8 cellular contexts compared by ENCODE assay signal in the genomic region with DNA sequence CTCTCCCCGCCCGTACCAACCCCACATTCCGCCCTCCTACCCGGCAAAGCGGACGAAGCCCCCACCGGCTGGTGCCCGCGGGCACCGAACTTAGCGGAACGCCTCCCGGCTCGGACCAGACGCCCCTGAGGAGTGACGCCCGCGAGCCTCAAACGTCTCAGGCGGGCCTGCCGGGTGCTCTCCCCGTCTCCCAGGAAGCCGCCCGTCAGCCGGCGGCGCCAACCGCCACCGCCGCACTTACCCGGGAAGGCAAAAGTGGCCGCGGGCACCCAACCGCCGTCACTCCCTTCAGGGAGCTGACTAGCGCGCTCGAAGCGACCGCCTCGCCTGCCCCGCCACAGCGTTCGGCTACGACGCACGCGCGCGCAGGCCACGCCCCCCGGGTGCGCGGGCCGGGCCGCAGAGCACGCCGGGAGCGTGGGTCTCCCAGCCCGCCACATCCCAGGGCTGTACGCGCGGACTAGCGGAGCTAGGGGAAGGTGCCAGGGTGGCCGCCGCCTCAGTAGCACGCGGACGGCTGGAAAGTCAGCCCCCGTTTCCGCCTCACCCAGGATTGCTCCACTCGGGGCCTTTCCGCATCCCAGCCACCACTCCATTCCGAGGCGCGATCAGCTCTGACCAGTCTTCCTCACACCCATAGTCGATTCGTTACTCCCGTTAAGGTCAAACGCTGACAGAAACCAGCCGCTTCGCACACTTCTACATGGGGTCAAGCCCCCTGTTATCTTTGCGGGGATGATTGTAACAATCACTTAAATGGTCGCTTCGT. TPM values are rescaled to one million over a fixed set of nuclear protein-coding genes. Genes with fewer than 3 reads are reported as not detected.
DNase-seq lines count a peak whose midpoint lies in the region; TF ChIP-seq lines count a peak whose summit lies in the region.

A gene (minus strand): TSS at position 346 of the 769 bp plus-strand sequence. CDS start 3,760 bp downstream, outside the sequence.

- H3K4me3 ChIP-seq in fibroblast of villous mesenchyme (ENCODE audit: low read depth, low read length), result peak within 1 kb of the TSS; percentile 92
- H3K4me3 ChIP-seq in stomach smooth muscle (ENCODE audit: low read length in 2 of 2), result peak within 1 kb of the TSS; percentile 64 to 90

- H3K36me3 Mint-ChIP-seq in neural crest cell (ENCODE audit: low read depth), result peaks cover 5% of the 10 kb centered on the region

- H3K4me3 Mint-ChIP-seq in neural crest cell, result peak within 1 kb of the TSS; percentile 93

- DNase-seq in ELR (ENCODE audit: low read depth) (peak; percentile 87), GOT3 (lab: John Stamatoyannopoulos, UW) (peak; percentile 65), Kasumi-1 (lab: John Stamatoyannopoulos, UW) (peak; percentile 76 to 83), SIG-M5 treated with dmso at 0.1 percent for 504 hours (lab: John Stamatoyannopoulos, UW; ENCODE audit: unreplicated experiment) (peak; percentile 71), activated gamma-delta T cell treated with Interleukin-2 at 50 U/mL for 16 hours (peak; percentile 84), fibroblast of villous mesenchyme (ENCODE audit: low read depth) (peak; percentile 81), neural crest cell (ENCODE audit: low read depth, low spot score) (peak; percentile 75)

- no peaks in the 10 kb centered on the region for H3K9me3 ChIP-seq in stomach smooth muscle (ENCODE audit: control insufficient read depth in 2 of 2, low read length in 2 of 2)

- H3K36me3 ChIP-seq in stomach smooth muscle (ENCODE audit: control insufficient read depth in 2 of 2, insufficient read depth in 2 of 2, low read length in 2 of 2), result no peaks in the 10 kb centered on the region

- no peaks in the 10 kb centered on the region for H3K27me3 ChIP-seq in stomach smooth muscle (ENCODE audit: control insufficient read depth in 1 of 2, insufficient read depth in 2 of 2, low read length in 2 of 2)

- H3K27me3 Mint-ChIP-seq in neural crest cell (ENCODE audit: low read depth), result no peaks in the 10 kb centered on the region

- peaks cover 2% of the 10 kb centered on the region for H3K9me3 Mint-ChIP-seq in neural crest cell

- peaks cover 34% of the 10 kb centered on the region for H3K4me1 Mint-ChIP-seq in neural crest cell

- H3K9ac ChIP-seq in stomach smooth muscle (ENCODE audit: low read length in 2 of 2), result peak within 1 kb of the TSS; percentile 69 to 91

- peak within 1 kb of the TSS; percentile 75 for H3K27ac ChIP-seq in stomach smooth muscle (ENCODE audit: low read length)

- peak within 1 kb of the TSS; percentile 92 for H3K27ac Mint-ChIP-seq in neural crest cell (ENCODE audit: unreplicated experiment)

- no peak for TF ChIP-seq CTCF in fibroblast of villous mesenchyme (IDR thresholded peaks at IDR 0.05; ENCODE audit: insufficient read depth, low read depth, low read length)
- TF ChIP-seq CTCF in neural crest cell (conservative IDR thresholded peaks at IDR 0.05), result no peak

- H3K4me1 ChIP-seq in stomach smooth muscle (ENCODE audit: control insufficient read depth, insufficient read depth, low read length), result peaks cover 10% of the 10 kb centered on the region

RNA-seq across cellular contexts. Expression of the gene that starts here (rescaled TPM):
- total RNA-seq in fibroblast of villous mesenchyme, result 14.2 and 27.6 TPM in 2 replicates
- 22.7 and 23.3 TPM in 2 replicates for total RNA-seq in neural crest cell

Comparison
In these comparisons a context has a peak if more than half of its experiments do, and no peak if none do; other contexts are left out.
1. Peak in every context shown above with its lines: DNase-seq, H3K4me3 ChIP-seq and H3K27ac ChIP-seq.